ENCODE assay signal across 8 cellular contexts in genomic region chr1:162790303-162790984, GRCh38. TPM values are rescaled to one million over a fixed set of nuclear protein-coding genes. Genes with fewer than 3 reads are reported as not detected.
DNase-seq lines count a peak whose midpoint lies in the region; ATAC-seq and TF ChIP-seq lines count a peak whose summit lies in the region.
"Not testable (repeated sequence)": the region's sequence is repeated elsewhere in the genome, so short reads cannot be mapped to it uniquely, and the experiment has no call there.

A gene with protein sequence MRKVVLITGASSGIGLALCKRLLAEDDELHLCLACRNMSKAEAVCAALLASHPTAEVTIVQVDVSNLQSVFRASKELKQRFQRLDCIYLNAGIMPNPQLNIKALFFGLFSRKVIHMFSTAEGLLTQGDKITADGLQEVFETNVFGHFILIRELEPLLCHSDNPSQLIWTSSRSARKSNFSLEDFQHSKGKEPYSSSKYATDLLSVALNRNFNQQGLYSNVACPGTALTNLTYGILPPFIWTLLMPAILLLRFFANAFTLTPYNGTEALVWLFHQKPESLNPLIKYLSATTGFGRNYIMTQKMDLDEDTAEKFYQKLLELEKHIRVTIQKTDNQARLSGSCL (plus strand): TSS chr1:162790702. CDS start chr1:162790801, 99 bp downstream.

- H3K4me3 ChIP-seq in GM06990 (replicated peaks; ENCODE audit: low read depth, low read length): peak within 1 kb of the TSS; percentile 67

- peak; percentile 100 for ATAC-seq in HG02610 (IDR thresholded peaks at IDR 0.05; ENCODE audit: unreplicated experiment)

- not testable (repeated sequence) for H3K9me3 Mint-ChIP-seq in activated naive CD4-positive, alpha-beta T cell treated with anti-CD3 and anti-CD28 coated beads, Interleukin-2, amount 10 ng/mL, durations not matched to agents 7 days and 5 days

- peak within 1 kb of the TSS; percentile 87 for H3K4me3 Mint-ChIP-seq in activated naive CD4-positive, alpha-beta T cell treated with anti-CD3 and anti-CD28 coated beads, Interleukin-2, amount 10 ng/mL, durations not matched to agents 7 days and 5 days

- not testable (repeated sequence) for H3K4me1 Mint-ChIP-seq in activated naive CD4-positive, alpha-beta T cell treated with anti-CD3 and anti-CD28 coated beads, Interleukin-2, amount 10 ng/mL, durations not matched to agents 7 days and 5 days

- H3K27me3 ChIP-seq in GM06990 (replicated peaks; ENCODE audit: control insufficient read depth, insufficient read depth, low read length): not testable (repeated sequence)

- H3K36me3 Mint-ChIP-seq in activated naive CD4-positive, alpha-beta T cell treated with anti-CD3 and anti-CD28 coated beads, Interleukin-2, amount 10 ng/mL, durations not matched to agents 7 days and 5 days: not testable (repeated sequence)

- CTCF ChIA-PET in activated naive CD4-positive, alpha-beta T cell treated with anti-CD3 and anti-CD28 coated beads, Interleukin-2, amount 10 ng/mL, durations not matched to agents 7 days and 5 days (lab: Charles Lee): not testable (repeated sequence)

- H3K27ac Mint-ChIP-seq in activated naive CD4-positive, alpha-beta T cell treated with anti-CD3 and anti-CD28 coated beads, Interleukin-2, amount 10 ng/mL, durations not matched to agents 7 days and 5 days: peak within 1 kb of the TSS; percentile 96

- not testable (repeated sequence) for H3K36me3 ChIP-seq in GM06990 (ENCODE audit: control insufficient read depth, insufficient read depth, low read length)

- not testable (repeated sequence) for H3K27me3 Mint-ChIP-seq in activated naive CD4-positive, alpha-beta T cell treated with anti-CD3 and anti-CD28 coated beads, Interleukin-2, amount 10 ng/mL, durations not matched to agents 7 days and 5 days

- DNase-seq in GM06990 (ENCODE audit: extremely low read depth, insufficient read length) (peak; percentile 82), NCI-H1092 (lab: John Stamatoyannopoulos, UW) (peak; percentile 80), SKM-1 (lab: John Stamatoyannopoulos, UW; ENCODE audit: unreplicated experiment) (peak; percentile 44), globus pallidus (ENCODE audit: low spot score) (peak; percentile 84), occipital lobe (lab: John Stamatoyannopoulos, UW) (peak; percentile 63), superior temporal gyrus (ENCODE audit: extremely low spot score) (peak; percentile 82)
- DNase-seq in activated naive CD4-positive, alpha-beta T cell treated with anti-CD3 and anti-CD28 coated beads, Interleukin-2, amount 10 ng/mL, durations not matched to agents 7 days and 5 days: peak; percentile 88

- TF ChIP-seq CTCF in GM06990 (IDR thresholded peaks at IDR 0.05; ENCODE audit: insufficient read depth, low read length, poor library complexity, severe bottlenecking): not testable (repeated sequence)

RNA-seq across cellular contexts. Expression of the gene that starts here (rescaled TPM):
- 27.3 TPM for total RNA-seq in occipital lobe

Comparison
In these comparisons a context has a peak if more than half of its experiments do, and no peak if none do; other contexts are left out.
1. Peak in every context shown above with its lines: DNase-seq, ATAC-seq and H3K4me3 ChIP-seq.